ENCODE assay signal across 1 cellular context in genomic region chr14:26286066-26286791, GRCh38.
TF ChIP-seq lines count a peak whose summit lies in the region.

No MANE protein-coding gene starts in this region.

TF ChIP-seq in GM23338, 12 proteins besides CTCF, POLR2A, EP300 and RAD21 (continued from another document):
- TF ChIP-seq JUNB (IDR thresholded peaks at IDR 0.05; ENCODE audit: unreplicated experiment) (no peak), POLR2AphosphoS5 (IDR thresholded peaks at IDR 0.05; ENCODE audit: low read depth) (no peak), ETS1 (IDR thresholded peaks at IDR 0.05) (no peak), ZNF462 (CRISPR knock-in tag; IDR thresholded peaks at IDR 0.05) (no peak)
